ENCODE assay signal across 30 cellular contexts in genomic region chr20:61567204-61567603, GRCh38.
"Had no signal": no experiment of that assay in that cellular context is flagged by ENCODE, and none has a peak within 500 bp of the region (broad histone marks: within the 10 kb centered on the region; RNA-seq: fewer than 3 reads in every experiment).

No MANE protein-coding gene starts in this region.

- H3K4me3 ChIP-seq: MG63 had no signal

- H3K4me1 Mint-ChIP-seq: activated CD4-positive, alpha-beta T cell treated with anti-CD3 and anti-CD28 coated beads, Interleukin-2, amount 10 ng/mL, durations not matched to agents 24 days and 14 days; activated naive CD4-positive, alpha-beta T cell treated with anti-CD3 and anti-CD28 coated beads, Interleukin-2, amount 10 ng/mL, durations not matched to agents 7 days and 5 days; activated naive CD8-positive, alpha-beta T cell treated with anti-CD3 and anti-CD28 coated beads, Interleukin-2, amount 50 U/mL, for 24 hours had no signal

- FAIRE-seq: bronchial epithelial cell had no signal

- DNase-seq: activated CD4-positive, alpha-beta T cell treated with anti-CD3 and anti-CD28 coated beads, Interleukin-2, amount 10 ng/mL, durations not matched to agents 24 days and 14 days; activated CD4-positive, alpha-beta T cell treated with anti-CD3 and anti-CD28 coated beads, Interleukin-2, amount 50 U/mL, for 48 hours; activated CD8-positive, alpha-beta memory T cell treated with anti-CD3 and anti-CD28 coated beads, Interleukin-2, amount 50 U/mL, for 4 hours; activated naive CD4-positive, alpha-beta T cell treated with anti-CD3 and anti-CD28 coated beads, Interleukin-2, amount 10 ng/mL, durations not matched to agents 7 days and 5 days; activated naive CD8-positive, alpha-beta T cell treated with anti-CD3 and anti-CD28 coated beads, Interleukin-2, amount 50 U/mL, for 24 hours; activated T-cell treated with anti-CD3 and anti-CD28 coated beads for 4 hours; activated T-cell treated with anti-CD3 and anti-CD28 coated beads, Interleukin-2, amount 50 U/mL, for 4 hours; anterior cingulate cortex; cerebellar nuclear complex; Kasumi-1; MG63; NCI-H1048; NCI-H1105 treated with DMSO at 0.1 percent for 48 hours; NCI-H1436 treated with DMSO at 0.1 percent for 48 hours; NCI-H1694 treated with DMSO at 0.1 percent for 48 hours; NCI-H2029; NCI-H510A; NCI-H526; NCI-H748 treated with DMSO at 0.1 percent for 48 hours; OCI-M1; Right ventricle myocardium superior; SW 1271; T-helper 1 cell; T-helper 2 cell; T-helper 9 cell; WERI-Rb-1 had no signal

- H3K36me3 ChIP-seq: MG63, WERI-Rb-1 had no signal

- H3K4me3 Mint-ChIP-seq: activated CD4-positive, alpha-beta T cell treated with anti-CD3 and anti-CD28 coated beads, Interleukin-2, amount 10 ng/mL, durations not matched to agents 24 days and 14 days; activated naive CD4-positive, alpha-beta T cell treated with anti-CD3 and anti-CD28 coated beads, Interleukin-2, amount 10 ng/mL, durations not matched to agents 7 days and 5 days; activated naive CD8-positive, alpha-beta T cell; activated naive CD8-positive, alpha-beta T cell treated with anti-CD3 and anti-CD28 coated beads, Interleukin-2, amount 50 U/mL, for 24 hours; activated T-cell treated with anti-CD3 and anti-CD28 coated beads, Interleukin-2, amount 50 U/mL, for 4 hours; activated T-helper 1 cell treated with anti-CD3 and anti-CD28 coated beads, Interleukin-12 subunit alpha, Interleukin-12 subunit beta, Interleukin-2, Interleukin-4 antibody, amounts not matched to agents 30 ng/mL and 10 ng/mL and 1 ng/mL, durations not matched to agents 14 hours and 24 hours and 36 hours; brain had no signal

- H3K36me3 Mint-ChIP-seq: activated naive CD4-positive, alpha-beta T cell treated with anti-CD3 and anti-CD28 coated beads, Interleukin-2, amount 10 ng/mL, durations not matched to agents 7 days and 5 days; activated naive CD8-positive, alpha-beta T cell had no signal

- H3K9me3 Mint-ChIP-seq: activated CD4-positive, alpha-beta T cell treated with anti-CD3 and anti-CD28 coated beads, Interleukin-2, amount 10 ng/mL, durations not matched to agents 24 days and 14 days; activated naive CD8-positive, alpha-beta T cell treated with anti-CD3 and anti-CD28 coated beads, Interleukin-2, amount 50 U/mL, for 24 hours; activated T-cell treated with anti-CD3 and anti-CD28 coated beads, Interleukin-2, amount 50 U/mL, for 4 hours; activated T-helper 1 cell treated with anti-CD3 and anti-CD28 coated beads, Interleukin-12 subunit alpha, Interleukin-12 subunit beta, Interleukin-2, Interleukin-4 antibody, amounts not matched to agents 30 ng/mL and 10 ng/mL and 1 ng/mL, durations not matched to agents 14 hours and 24 hours and 36 hours had no signal

- H3K27ac Mint-ChIP-seq: activated CD4-positive, alpha-beta T cell treated with anti-CD3 and anti-CD28 coated beads, Interleukin-2, amount 10 ng/mL, durations not matched to agents 24 days and 14 days; activated naive CD4-positive, alpha-beta T cell treated with anti-CD3 and anti-CD28 coated beads, Interleukin-2, amount 10 ng/mL, durations not matched to agents 7 days and 5 days; activated naive CD8-positive, alpha-beta T cell; activated naive CD8-positive, alpha-beta T cell treated with anti-CD3 and anti-CD28 coated beads, Interleukin-2, amount 50 U/mL, for 24 hours; activated T-helper 1 cell treated with anti-CD3 and anti-CD28 coated beads, Interleukin-12 subunit alpha, Interleukin-12 subunit beta, Interleukin-2, Interleukin-4 antibody, amounts not matched to agents 30 ng/mL and 10 ng/mL and 1 ng/mL, durations not matched to agents 14 hours and 24 hours and 36 hours had no signal

- H3K27me3 Mint-ChIP-seq: activated CD4-positive, alpha-beta T cell treated with anti-CD3 and anti-CD28 coated beads, Interleukin-2, amount 10 ng/mL, durations not matched to agents 24 days and 14 days; activated naive CD4-positive, alpha-beta T cell treated with anti-CD3 and anti-CD28 coated beads, Interleukin-2, amount 10 ng/mL, durations not matched to agents 7 days and 5 days; activated naive CD8-positive, alpha-beta T cell; activated naive CD8-positive, alpha-beta T cell treated with anti-CD3 and anti-CD28 coated beads, Interleukin-2, amount 50 U/mL, for 24 hours; brain had no signal

- H3K9me3 ChIP-seq: MG63 had no signal

- H3K27ac ChIP-seq: WERI-Rb-1 had no signal

- ATAC-seq: activated naive CD8-positive, alpha-beta T cell treated with anti-CD3 and anti-CD28 coated beads, Interleukin-2, amount 50 U/mL, for 24 hours; activated T-cell treated with anti-CD3 and anti-CD28 coated beads, Interleukin-2, amount 50 U/mL, for 4 hours had no signal
